ENCODE assay signal across 1 cellular context in genomic region chr10:86594535-86594934, GRCh38.
A peak's percentile ranks its signal among the peaks of the same experiment; 100 is the strongest.
TF ChIP-seq lines count a peak whose summit lies in the region.

No MANE protein-coding gene starts in this region.

TF ChIP-seq in HEK293, 187 proteins besides CTCF, POLR2A, EP300 and RAD21 (continued from another document):
- TF ChIP-seq ZNF132 (tag by site-specific recombination; IDR thresholded peaks at IDR 0.05; ENCODE audit: borderline replicate concordance) (no peak), PBX3 (CRISPR knock-in tag; IDR thresholded peaks at IDR 0.05) (no peak), GLIS2 (tag by site-specific recombination; IDR thresholded peaks at IDR 0.05) (no peak), ZNF2 (tag by site-specific recombination; IDR thresholded peaks at IDR 0.05) (no peak), ZNF169 (tag by site-specific recombination; IDR thresholded peaks at IDR 0.05) (no peak), ZNF324 (tag by site-specific recombination; IDR thresholded peaks at IDR 0.05) (peak; percentile 55), ZIC2 (tag by site-specific recombination; IDR thresholded peaks at IDR 0.05) (no peak), ZNF701 (tag by site-specific recombination; IDR thresholded peaks at IDR 0.05) (no peak), ZNF785 (tag by site-specific recombination; IDR thresholded peaks at IDR 0.05) (0 out of 2 replicates have a peak, but pooled peaks have one; percentile 58), ZNF184 (tag by site-specific recombination; IDR thresholded peaks at IDR 0.05) (no peak), ZNF248 (tag by site-specific recombination; IDR thresholded peaks at IDR 0.05) (no peak)
- TF ChIP-seq, protein P1, sequence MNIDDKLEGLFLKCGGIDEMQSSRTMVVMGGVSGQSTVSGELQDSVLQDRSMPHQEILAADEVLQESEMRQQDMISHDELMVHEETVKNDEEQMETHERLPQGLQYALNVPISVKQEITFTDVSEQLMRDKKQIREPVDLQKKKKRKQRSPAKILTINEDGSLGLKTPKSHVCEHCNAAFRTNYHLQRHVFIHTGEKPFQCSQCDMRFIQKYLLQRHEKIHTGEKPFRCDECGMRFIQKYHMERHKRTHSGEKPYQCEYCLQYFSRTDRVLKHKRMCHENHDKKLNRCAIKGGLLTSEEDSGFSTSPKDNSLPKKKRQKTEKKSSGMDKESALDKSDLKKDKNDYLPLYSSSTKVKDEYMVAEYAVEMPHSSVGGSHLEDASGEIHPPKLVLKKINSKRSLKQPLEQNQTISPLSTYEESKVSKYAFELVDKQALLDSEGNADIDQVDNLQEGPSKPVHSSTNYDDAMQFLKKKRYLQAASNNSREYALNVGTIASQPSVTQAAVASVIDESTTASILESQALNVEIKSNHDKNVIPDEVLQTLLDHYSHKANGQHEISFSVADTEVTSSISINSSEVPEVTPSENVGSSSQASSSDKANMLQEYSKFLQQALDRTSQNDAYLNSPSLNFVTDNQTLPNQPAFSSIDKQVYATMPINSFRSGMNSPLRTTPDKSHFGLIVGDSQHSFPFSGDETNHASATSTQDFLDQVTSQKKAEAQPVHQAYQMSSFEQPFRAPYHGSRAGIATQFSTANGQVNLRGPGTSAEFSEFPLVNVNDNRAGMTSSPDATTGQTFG (tag by site-specific recombination; IDR thresholded peaks at IDR 0.05; ENCODE audit: borderline replicate concordance): no peak
- TF ChIP-seq, protein P2, sequence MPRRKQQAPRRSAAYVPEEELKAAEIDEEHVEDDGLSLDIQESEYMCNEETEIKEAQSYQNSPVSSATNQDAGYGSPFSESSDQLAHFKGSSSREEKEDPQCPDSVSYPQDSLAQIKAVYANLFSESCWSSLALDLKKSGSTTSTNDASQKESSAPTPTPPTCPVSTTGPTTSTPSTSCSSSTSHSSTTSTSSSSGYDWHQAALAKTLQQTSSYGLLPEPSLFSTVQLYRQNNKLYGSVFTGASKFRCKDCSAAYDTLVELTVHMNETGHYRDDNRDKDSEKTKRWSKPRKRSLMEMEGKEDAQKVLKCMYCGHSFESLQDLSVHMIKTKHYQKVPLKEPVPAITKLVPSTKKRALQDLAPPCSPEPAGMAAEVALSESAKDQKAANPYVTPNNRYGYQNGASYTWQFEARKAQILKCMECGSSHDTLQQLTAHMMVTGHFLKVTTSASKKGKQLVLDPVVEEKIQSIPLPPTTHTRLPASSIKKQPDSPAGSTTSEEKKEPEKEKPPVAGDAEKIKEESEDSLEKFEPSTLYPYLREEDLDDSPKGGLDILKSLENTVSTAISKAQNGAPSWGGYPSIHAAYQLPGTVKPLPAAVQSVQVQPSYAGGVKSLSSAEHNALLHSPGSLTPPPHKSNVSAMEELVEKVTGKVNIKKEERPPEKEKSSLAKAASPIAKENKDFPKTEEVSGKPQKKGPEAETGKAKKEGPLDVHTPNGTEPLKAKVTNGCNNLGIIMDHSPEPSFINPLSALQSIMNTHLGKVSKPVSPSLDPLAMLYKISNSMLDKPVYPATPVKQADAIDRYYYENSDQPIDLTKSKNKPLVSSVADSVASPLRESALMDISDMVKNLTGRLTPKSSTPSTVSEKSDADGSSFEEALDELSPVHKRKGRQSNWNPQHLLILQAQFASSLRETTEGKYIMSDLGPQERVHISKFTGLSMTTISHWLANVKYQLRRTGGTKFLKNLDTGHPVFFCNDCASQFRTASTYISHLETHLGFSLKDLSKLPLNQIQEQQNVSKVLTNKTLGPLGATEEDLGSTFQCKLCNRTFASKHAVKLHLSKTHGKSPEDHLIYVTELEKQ (tag by site-specific recombination; IDR thresholded peaks at IDR 0.05; ENCODE audit: borderline replicate concordance): no peak
